Comparison of ENCODE assay signal across 10 cellular contexts in the genomic region with DNA sequence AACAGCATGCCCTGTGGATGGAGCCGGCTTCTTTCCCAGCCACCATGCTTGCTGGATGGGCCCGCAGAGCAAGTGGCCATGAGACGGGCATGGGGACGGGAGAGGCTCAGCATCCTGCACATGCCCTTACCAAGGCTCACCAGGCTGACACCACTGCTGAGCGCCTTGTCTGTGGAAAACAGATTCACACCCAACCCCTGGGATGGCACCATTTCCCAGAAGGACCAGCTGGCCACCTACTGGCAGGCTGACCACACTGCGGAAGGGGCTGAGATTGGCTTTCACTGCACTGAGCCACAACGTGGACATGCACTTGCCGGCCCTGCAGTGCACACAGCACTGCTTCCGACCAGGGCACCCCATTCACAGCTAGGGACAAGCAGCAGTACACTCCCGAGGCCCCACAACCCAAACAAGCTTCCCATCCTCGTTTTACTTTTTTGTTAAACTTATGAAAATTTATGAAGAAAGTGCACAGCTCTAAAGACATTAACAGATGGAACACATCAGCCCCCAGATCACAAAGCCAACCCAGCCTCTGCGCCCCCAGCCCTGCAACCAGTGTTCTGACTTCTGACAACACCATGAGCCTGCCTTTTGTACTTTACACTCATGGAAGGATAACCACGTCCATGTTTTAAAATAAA. TPM values are rescaled to one million over a fixed set of nuclear protein-coding genes. Genes with fewer than 3 reads are reported as not detected.
DNase-seq lines count a peak whose midpoint lies in the region; ATAC-seq, FAIRE-seq and TF ChIP-seq lines count a peak whose summit lies in the region.
"Had no signal": no experiment of that assay in that cellular context is flagged by ENCODE, and none has a peak within 500 bp of the region (broad histone marks: within the 10 kb centered on the region; RNA-seq: fewer than 3 reads in every experiment).

No MANE protein-coding gene starts in this region.

- no peaks in the 10 kb centered on the region for H3K9me3 ChIP-seq in H1 (ENCODE audit: insufficient read depth in 2 of 2, low read depth in 1 of 2, low read length in 1 of 2)

- no peak overlapping the region for H3K27ac ChIP-seq in H1 (ENCODE audit: low read depth, low read length)

- H3K36me3 ChIP-seq in H1 (ENCODE audit: control insufficient read depth in 2 of 4, insufficient read depth in 4 of 4, low read length in 3 of 4): no peaks in the 10 kb centered on the region

- H2AFZ ChIP-seq in H1 (ENCODE audit: low read length): 0 out of 2 replicates have a peak overlapping the region, but pooled peaks have one; percentile 31

- no peak overlapping the region for H3K23ac ChIP-seq in H1 (ENCODE audit: insufficient read length)

- peak; percentile 98 for TF ChIP-seq CTCF in Calu3 (IDR thresholded peaks at IDR 0.05; ENCODE audit: unreplicated experiment)
- peak; percentile 91 for TF ChIP-seq CTCF in HFF-Myc (IDR thresholded peaks at IDR 0.05; ENCODE audit: low read depth, low read length, missing control alignments)
- peak; percentile 86 to 97 (median 95) for TF ChIP-seq CTCF in H1 (IDR thresholded peaks at IDR 0.05; ENCODE audit: control extremely low read depth in 1 of 3, insufficient read depth in 1 of 3, low read depth in 1 of 3, low read length in 3 of 3)

- no peaks in the 10 kb centered on the region for H3K36me3 Mint-ChIP-seq in Calu3 (ENCODE audit: insufficient read depth, unreplicated experiment)
- H3K36me3 Mint-ChIP-seq: naive B cell, T-cell had no signal

- no peaks in the 10 kb centered on the region; a peak in 1 of 7 replicates for H3K4me1 ChIP-seq in H1 (replicated peaks in 1 of 4; ENCODE audit: control insufficient read depth in 3 of 4, insufficient read depth in 4 of 4, low read length in 3 of 4)

- no peak overlapping the region for H4K5ac ChIP-seq in H1 (ENCODE audit: insufficient read length, low read depth, low read length)

- CTCF ChIA-PET in Calu3 (lab: Charles Lee): interaction anchor here (0.6 to 2.2 kb wide), 7 partner anchors 39 to 497 kb away, joined by 3 to 6 read pairs (median 3); no protein-coding TSS in a partner anchor
- CTCF ChIA-PET in H1 (lab: Charles Lee; ENCODE audit: partially characterized antibody): interaction anchor here (0.6 to 5.8 kb wide), 34 partner anchors 7 to 502 kb away, joined by 3 to 27 read pairs (median 4); partner anchors contain the start of genes KRT33A, KRT34, KRTAP17-1 and KRTAP29-1

- no TSS peak for BruUV-seq in Calu3 (replicated peaks; lab: Mats Ljungman, UMichigan)

- H3K4me3 ChIP-seq in HFF-Myc (replicated peaks; ENCODE audit: low read depth, low read length): no peak overlapping the region
- no peak overlapping the region for H3K4me3 ChIP-seq in H1 (ENCODE audit: extremely low read depth in 1 of 4, insufficient read depth in 2 of 4, low read depth in 3 of 4, low read length in 4 of 4)

- no peak overlapping the region for H2BK5ac ChIP-seq in H1 (ENCODE audit: low read depth, low read length)

- no peaks in the 10 kb centered on the region for H3K23me2 ChIP-seq in H1 (ENCODE audit: low read depth, low read length)

- ATAC-seq in HG03097 (IDR thresholded peaks at IDR 0.05; ENCODE audit: low FRiP score, unreplicated experiment): no peak
- ATAC-seq: T-cell had no signal

- H2BK15ac ChIP-seq in H1 (ENCODE audit: low read length): no peak overlapping the region

- H2AK5ac ChIP-seq in H1 (ENCODE audit: low read depth, low read length): no peak overlapping the region; the same call in 1 of the 2 replicates

- H2BK20ac ChIP-seq in H1 (ENCODE audit: low read length): no peak overlapping the region

- no peak overlapping the region for H3K4ac ChIP-seq in H1 (replicated peaks; ENCODE audit: insufficient read length, low read depth, low read length)

- H3K9ac ChIP-seq in H1 (replicated peaks in 1 of 4; ENCODE audit: extremely low read depth in 1 of 4, low read depth in 3 of 4, low read length in 3 of 4): no peak overlapping the region

- H3K4me1 Mint-ChIP-seq in Calu3 (ENCODE audit: low read depth, unreplicated experiment): peaks cover 11% of the 10 kb centered on the region

- H3K9me3 Mint-ChIP-seq in Calu3 (ENCODE audit: low read depth, unreplicated experiment): no peaks in the 10 kb centered on the region
- H3K9me3 Mint-ChIP-seq: T-cell had no signal

- H3K18ac ChIP-seq in H1 (ENCODE audit: extremely low read depth, low read length): no peak overlapping the region

- H3K56ac ChIP-seq in H1 (replicated peaks; ENCODE audit: insufficient read length, low read depth, low read length): no peak overlapping the region

- WGBS in H1 (ENCODE audit: extremely low coverage in 1 of 2, insufficient coverage in 1 of 2, insufficient read length in 1 of 2, insufficient replicate concordance in 2 of 2, low coverage in 1 of 2, low lambda C conversion rate in 2 of 2, missing lambda C conversion rate in 1 of 2), 2 experiments: 74% methylated on average over 13 of the region's 13 CpGs; no CpG with 5 or more reads in 1 of the 2 experiments

- TF ChIP-seq EP300 in H1 (IDR thresholded peaks at IDR 0.05; ENCODE audit: borderline replicate concordance in 1 of 2, low read depth in 2 of 2, low read length in 2 of 2): no peak

- POLR2A ChIA-PET in H1 (lab: Charles Lee; ENCODE audit: partially characterized antibody): interaction anchor here (0.6 kb wide), 1 partner anchor 424 kb away, joined by 3 read pairs; no protein-coding TSS in a partner anchor

- DNase-seq in Calu3 (peak; percentile 85), HFF-Myc (ENCODE audit: extremely low read depth, low read depth) (peak; percentile 54), RKO (ENCODE audit: low spot score) (peak; percentile 64), H1 (ENCODE audit: low read depth in 1 of 2, low spot score in 2 of 2) (peak; percentile 27 to 78), myocyte (ENCODE audit: low read depth) (peak; percentile 64), NCI-H524 treated with DMSO at 0.1 percent for 48 hours (lab: John Stamatoyannopoulos, UW) (no peak), GM19239 (ENCODE audit: insufficient read length, low spot score) (no peak)
- DNase-seq: naive B cell had no signal

- TF ChIP-seq POLR2A in H1 (IDR thresholded peaks at IDR 0.05; ENCODE audit: control extremely low read depth in 1 of 2, low read depth in 2 of 2, low read length in 2 of 2): no peak

- H3K4me2 ChIP-seq in H1 (ENCODE audit: insufficient read depth in 1 of 2, low read depth in 2 of 2, low read length in 2 of 2): no peak overlapping the region

- peak; percentile 83 to 88 for TF ChIP-seq RAD21 in H1 (IDR thresholded peaks at IDR 0.05 in 1 of 2, conservative IDR thresholded peaks at IDR 0.05 in 1 of 2; ENCODE audit: low read depth in 2 of 2, low read length in 2 of 2)

- no peaks in the 10 kb centered on the region for H3K79me2 ChIP-seq in H1 (ENCODE audit: control insufficient read depth in 1 of 2, insufficient read depth in 2 of 2, low read length in 2 of 2)

- no peaks in the 10 kb centered on the region for H3K27me3 Mint-ChIP-seq in Calu3 (ENCODE audit: unreplicated experiment)
- H3K27me3 Mint-ChIP-seq: T-cell had no signal

- no peak overlapping the region for H4K91ac ChIP-seq in H1 (replicated peaks; ENCODE audit: insufficient read length, low read length)

- no peak overlapping the region for H3K27ac Mint-ChIP-seq in Calu3 (ENCODE audit: unreplicated experiment)

- no peaks in the 10 kb centered on the region for H3K79me1 ChIP-seq in H1 (ENCODE audit: low read depth, low read length)

- intact Hi-C loops in Calu3 (cut with micrococcal nuclease; ENCODE audit: unreplicated experiment): loop anchor here (2.0 to 10.0 kb wide), 2 partner anchors 335 to 473 kb away; no protein-coding TSS in a partner anchor

- H2BK120ac ChIP-seq in H1 (replicated peaks; ENCODE audit: low read depth, low read length): no peak overlapping the region

- no peak overlapping the region for H3K4me3 Mint-ChIP-seq in Calu3 (ENCODE audit: low read depth, unreplicated experiment)
- H3K4me3 Mint-ChIP-seq: naive B cell, T-cell had no signal

- no peaks in the 10 kb centered on the region for H3K27me3 ChIP-seq in H1 (replicated peaks in 1 of 4; ENCODE audit: control insufficient read depth in 3 of 4, extremely low read depth in 1 of 4, insufficient read depth in 3 of 4, low read length in 3 of 4)

- no peak overlapping the region; the same call in 1 of the 2 replicates for H4K8ac ChIP-seq in H1 (ENCODE audit: extremely low read depth, insufficient read depth, low read length)

- FAIRE-seq in H1 (lab: Jason Lieb, UNC) (peak; percentile 66), GM19239 (lab: Jason Lieb, UNC) (no peak)

- no peak overlapping the region for H2BK12ac ChIP-seq in H1 (ENCODE audit: low read depth, low read length)

- H3K14ac ChIP-seq in H1 (ENCODE audit: insufficient read length): no peak overlapping the region

- H4K20me1 ChIP-seq in H1 (replicated peaks in 1 of 2; ENCODE audit: control insufficient read depth in 1 of 2, insufficient read depth in 2 of 2, low read length in 2 of 2): no peaks in the 10 kb centered on the region

RNA-seq across cellular contexts. Expression of gene KRTAP17-1, which starts 13.9 kb away (rescaled TPM):
- total RNA-seq in Calu3 (2022): not detected in 2 replicates
- not detected in 2 replicates for total RNA-seq in H1 (2021; fragmentation: NEBNext Ultra II Directional; extraction: Animal tissue kit (Norgen Biotek cat#: 25700))
- polyA plus RNA-seq in H1 (2011; rRNA removed): not detected in 2 replicates
- not detected for polyA plus RNA-seq in H1 (2011; cell fraction: cytosol; rRNA removed)
- polyA plus RNA-seq in H1 (2011; cell fraction: nucleus; rRNA removed): not detected
- polyA plus RNA-seq in H1 (2012, experiment 1 of 2): not detected in 4 replicates
- polyA plus RNA-seq in H1 (2012, experiment 2 of 2): not detected
- not detected for polyA plus RNA-seq in H1 (2013, experiment 1 of 2)
- polyA plus RNA-seq in H1 (2013, experiment 2 of 2): not detected
- not detected in 2 replicates for polyA minus RNA-seq in H1 (2011; rRNA and poly(A)+ RNA removed)
- not detected for polyA minus RNA-seq in H1 (2011; cell fraction: cytosol; rRNA and poly(A)+ RNA removed)
- not detected for polyA minus RNA-seq in H1 (2011; cell fraction: nucleus; rRNA and poly(A)+ RNA removed)
- not detected in 2 replicates for total RNA-seq in myocyte
- not detected for polyA plus RNA-seq in myocyte (2012)
- total RNA-seq: T-cell had no signal

RNA-seq across cellular contexts. Expression of gene KRTAP16-1, which starts 20.3 kb away (rescaled TPM):
- not detected in 2 replicates for total RNA-seq in Calu3 (2022)
- not detected in 2 replicates for total RNA-seq in H1 (2021; fragmentation: NEBNext Ultra II Directional; extraction: Animal tissue kit (Norgen Biotek cat#: 25700))
- polyA plus RNA-seq in H1 (2011; rRNA removed): not detected in 2 replicates
- not detected for polyA plus RNA-seq in H1 (2011; cell fraction: cytosol; rRNA removed)
- polyA plus RNA-seq in H1 (2011; cell fraction: nucleus; rRNA removed): not detected
- not detected in 4 replicates for polyA plus RNA-seq in H1 (2012, experiment 1 of 2)
- not detected for polyA plus RNA-seq in H1 (2012, experiment 2 of 2)
- polyA plus RNA-seq in H1 (2013, experiment 1 of 2): not detected
- not detected for polyA plus RNA-seq in H1 (2013, experiment 2 of 2)
- polyA minus RNA-seq in H1 (2011; rRNA and poly(A)+ RNA removed): not detected in 2 replicates
- polyA minus RNA-seq in H1 (2011; cell fraction: cytosol; rRNA and poly(A)+ RNA removed): not detected
- polyA minus RNA-seq in H1 (2011; cell fraction: nucleus; rRNA and poly(A)+ RNA removed): not detected
- not detected in 2 replicates for total RNA-seq in myocyte
- not detected for polyA plus RNA-seq in myocyte (2012)

RNA-seq across cellular contexts. Expression of gene KRT33A, which starts 21.2 kb away (rescaled TPM):
- not detected in 2 replicates for total RNA-seq in Calu3 (2022)
- total RNA-seq in H1 (2021; fragmentation: NEBNext Ultra II Directional; extraction: Animal tissue kit (Norgen Biotek cat#: 25700)): not detected in 2 replicates
- not detected in 2 replicates for polyA plus RNA-seq in H1 (2011; rRNA removed)
- polyA plus RNA-seq in H1 (2011; cell fraction: cytosol; rRNA removed): not detected
- polyA plus RNA-seq in H1 (2011; cell fraction: nucleus; rRNA removed): not detected
- polyA plus RNA-seq in H1 (2012, experiment 1 of 2): not detected in 4 replicates
- not detected for polyA plus RNA-seq in H1 (2012, experiment 2 of 2)
- polyA plus RNA-seq in H1 (2013, experiment 1 of 2): not detected
- polyA plus RNA-seq in H1 (2013, experiment 2 of 2): not detected
- polyA minus RNA-seq in H1 (2011; rRNA and poly(A)+ RNA removed): not detected in 2 replicates
- polyA minus RNA-seq in H1 (2011; cell fraction: cytosol; rRNA and poly(A)+ RNA removed): not detected
- not detected for polyA minus RNA-seq in H1 (2011; cell fraction: nucleus; rRNA and poly(A)+ RNA removed)
- total RNA-seq in myocyte: not detected in 2 replicates
- not detected for polyA plus RNA-seq in myocyte (2012)
- total RNA-seq: T-cell had no signal

RNA-seq across cellular contexts. Expression of gene KRTAP29-1, which starts 26.8 kb away (rescaled TPM):
- not detected in 2 replicates for total RNA-seq in Calu3 (2022)
- not detected in 2 replicates for total RNA-seq in H1 (2021; fragmentation: NEBNext Ultra II Directional; extraction: Animal tissue kit (Norgen Biotek cat#: 25700))
- polyA plus RNA-seq in H1 (2011; rRNA removed): not detected in 2 replicates
- polyA plus RNA-seq in H1 (2011; cell fraction: cytosol; rRNA removed): not detected
- polyA plus RNA-seq in H1 (2011; cell fraction: nucleus; rRNA removed): not detected
- polyA plus RNA-seq in H1 (2012, experiment 1 of 2): not detected in 4 replicates
- not detected for polyA plus RNA-seq in H1 (2012, experiment 2 of 2)
- polyA plus RNA-seq in H1 (2013, experiment 1 of 2): not detected
- polyA plus RNA-seq in H1 (2013, experiment 2 of 2): not detected
- not detected in 2 replicates for polyA minus RNA-seq in H1 (2011; rRNA and poly(A)+ RNA removed)
- not detected for polyA minus RNA-seq in H1 (2011; cell fraction: cytosol; rRNA and poly(A)+ RNA removed)
- not detected for polyA minus RNA-seq in H1 (2011; cell fraction: nucleus; rRNA and poly(A)+ RNA removed)
- total RNA-seq in myocyte: not detected in 2 replicates
- not detected for polyA plus RNA-seq in myocyte (2012)

RNA-seq across cellular contexts. Expression of gene KRT33B, which starts 40.2 kb away (rescaled TPM):
- not detected in 2 replicates for total RNA-seq in Calu3 (2022)
- total RNA-seq in H1 (2021; fragmentation: NEBNext Ultra II Directional; extraction: Animal tissue kit (Norgen Biotek cat#: 25700)): not detected in 2 replicates
- polyA plus RNA-seq in H1 (2011; rRNA removed): not detected in 2 replicates
- not detected for polyA plus RNA-seq in H1 (2011; cell fraction: cytosol; rRNA removed)
- polyA plus RNA-seq in H1 (2011; cell fraction: nucleus; rRNA removed): not detected
- not detected in 4 replicates for polyA plus RNA-seq in H1 (2012, experiment 1 of 2)
- not detected for polyA plus RNA-seq in H1 (2012, experiment 2 of 2)
- not detected for polyA plus RNA-seq in H1 (2013, experiment 1 of 2)
- not detected for polyA plus RNA-seq in H1 (2013, experiment 2 of 2)
- polyA minus RNA-seq in H1 (2011; rRNA and poly(A)+ RNA removed): not detected in 2 replicates
- not detected for polyA minus RNA-seq in H1 (2011; cell fraction: cytosol; rRNA and poly(A)+ RNA removed)
- polyA minus RNA-seq in H1 (2011; cell fraction: nucleus; rRNA and poly(A)+ RNA removed): not detected
- total RNA-seq in myocyte: 0.08 TPM in 1 of 2 replicates, not detected in the other
- 0.44 TPM for polyA plus RNA-seq in myocyte (2012)
- total RNA-seq: T-cell had no signal

Comparison
In these comparisons a context has a peak if more than half of its experiments do, and no peak if none do; other contexts are left out.
1. DNase-seq: peak in Calu3 (single experiment), HFF-Myc (single experiment), RKO (single experiment), H1 (2 of 2) and myocyte (single experiment); none in NCI-H524 treated with DMSO at 0.1 percent for 48 hours (single experiment) and GM19239 (single experiment).
2. Peak in every context shown above with its lines, with median percentiles within 50 percentile points of each other: CTCF ChIP-seq.